Comparison of ENCODE assay signal across 1 cellular context in genomic region chr4:82432596-82432995, GRCh38.
TF ChIP-seq lines count a peak whose summit lies in the region.

No MANE protein-coding gene starts in this region.

TF ChIP-seq in neural cell, 6 proteins besides CTCF, POLR2A, EP300 and RAD21:
- TF ChIP-seq REST (IDR thresholded peaks at IDR 0.05; ENCODE audit: borderline replicate concordance) = no peak
- TF ChIP-seq TAF1 (IDR thresholded peaks at IDR 0.05; ENCODE audit: low read depth) = no peak
- no peak for TF ChIP-seq POLR2AphosphoS5 (IDR thresholded peaks at IDR 0.05)
- no peak for TF ChIP-seq SMC3 (conservative IDR thresholded peaks at IDR 0.05; ENCODE audit: poor library complexity)
- no peak for TF ChIP-seq EZH2 (IDR thresholded peaks at IDR 0.05; ENCODE audit: borderline replicate concordance, insufficient read depth, low read length, poor library complexity, severe bottlenecking)
- no peak for TF ChIP-seq MXI1 (conservative IDR thresholded peaks at IDR 0.05; ENCODE audit: poor library complexity, severe bottlenecking)
